In genomic region chr9:73595036-73595545, GRCh38 we compare ENCODE assay signal across 24 cellular contexts.
DNase-seq lines count a peak whose midpoint lies in the region; ATAC-seq and TF ChIP-seq lines count a peak whose summit lies in the region.
"Had no signal": no experiment of that assay in that cellular context is flagged by ENCODE, and none has a peak within 500 bp of the region (broad histone marks: within the 10 kb centered on the region; RNA-seq: fewer than 3 reads in every experiment).

No MANE protein-coding gene starts in this region.

- 0 out of 2 replicates have a peak overlapping the region, but pooled peaks have one; percentile 11 for H3K27ac Mint-ChIP-seq in GM23338
- H3K27ac Mint-ChIP-seq in neural progenitor cell = no peak overlapping the region
- H3K27ac Mint-ChIP-seq: CD14-positive monocyte; CD8-positive, alpha-beta memory T cell had no signal

- H3K36me3 ChIP-seq in GM23338 (ENCODE audit: insufficient read depth) (no peaks in the 10 kb centered on the region), neural progenitor cell (no peaks in the 10 kb centered on the region)
- H3K36me3 ChIP-seq: BE2C, MG63, SJCRH30 had no signal

- H3K27me3 ChIP-seq in GM23338 (ENCODE audit: insufficient read depth) = no peaks in the 10 kb centered on the region
- H3K27me3 ChIP-seq in neural progenitor cell = no peaks in the 10 kb centered on the region
- H3K27me3 ChIP-seq: BE2C, MG63 had no signal

- H3F3A ChIP-seq in GM23338 (replicated peaks; ENCODE audit: low read depth) (no peaks in the 10 kb centered on the region), neural progenitor cell (ENCODE audit: low read depth) (peaks cover 13% of the 10 kb centered on the region)

- H3K9me2 ChIP-seq in GM23338 (ENCODE audit: insufficient read depth) = no peaks in the 10 kb centered on the region

- H2AFZ ChIP-seq in GM23338 (no peak overlapping the region), neural progenitor cell (replicated peaks) (no peak overlapping the region)

- H3K4me3 ChIP-seq in GM23338 (no peak overlapping the region), neural progenitor cell (no peak overlapping the region)
- H3K4me3 ChIP-seq: MG63, SJCRH30 had no signal

- H4K20me1 ChIP-seq in GM23338 (replicated peaks; ENCODE audit: insufficient read depth) (no peaks in the 10 kb centered on the region), neural progenitor cell (ENCODE audit: low read depth) (no peaks in the 10 kb centered on the region)

- no peaks in the 10 kb centered on the region for H3K36me3 Mint-ChIP-seq in GM23338 (ENCODE audit: low read depth)
- no peaks in the 10 kb centered on the region for H3K36me3 Mint-ChIP-seq in neural progenitor cell
- H3K36me3 Mint-ChIP-seq: CD14-positive monocyte; CD8-positive, alpha-beta memory T cell had no signal

- DNase-seq in NCI-H1417 (lab: John Stamatoyannopoulos, UW) = peak; percentile 5 to 66 (median 9)
- DNase-seq in NCI-H1417 treated with DMSO at 0.1 percent for 48 hours (lab: John Stamatoyannopoulos, UW) = no peak
- no peak for DNase-seq in GM23338 (ENCODE audit: low spot score)
- DNase-seq in NCI-H69 (lab: John Stamatoyannopoulos, UW) = peak; percentile 58
- DNase-seq in neural progenitor cell (ENCODE audit: low spot score) = no peak
- DNase-seq in OCI-M1 (lab: John Stamatoyannopoulos, UW) = no peak
- DNase-seq: ACHN; BE2C; Calu3; CD8-positive, alpha-beta memory T cell; DMS79 treated with DMSO at 0.1 percent for 48 hours; GF-D8; IMR-90; KG1; MG63; NCI-H1436; NCI-H187; NCI-H524 treated with DMSO at 0.1 percent for 48 hours; PC-3; SJCRH30 had no signal

- ATAC-seq in GM23338 = no peak
- ATAC-seq in HG03378 (IDR thresholded peaks at IDR 0.05; ENCODE audit: unreplicated experiment) = no peak
- ATAC-seq: HCT116, PC-3 had no signal

- H3K79me2 ChIP-seq in GM23338 (replicated peaks; ENCODE audit: insufficient read depth) = no peaks in the 10 kb centered on the region
- H3K79me2 ChIP-seq in neural progenitor cell (ENCODE audit: low read depth) = no peaks in the 10 kb centered on the region

- H3K4me1 Mint-ChIP-seq in GM23338 = peaks cover 28% of the 10 kb centered on the region
- peaks cover 27% of the 10 kb centered on the region for H3K4me1 Mint-ChIP-seq in neural progenitor cell
- H3K4me1 Mint-ChIP-seq: CD14-positive monocyte; CD8-positive, alpha-beta memory T cell had no signal

- H3K4me2 ChIP-seq in GM23338 (peak overlapping the region; percentile 5; the same call in 1 of the 2 replicates), neural progenitor cell (peak overlapping the region; percentile 5)

- no peak for TF ChIP-seq CTCF in GM23338 (conservative IDR thresholded peaks at IDR 0.05; ENCODE audit: low read depth in 2 of 2)
- no peak for TF ChIP-seq CTCF in neural progenitor cell (IDR thresholded peaks at IDR 0.05)

- no peak overlapping the region for H3K9ac ChIP-seq in neural progenitor cell

- H3K27ac ChIP-seq in GM23338 (ENCODE audit: low read depth) (no peak overlapping the region), neural progenitor cell (no peak overlapping the region)
- H3K27ac ChIP-seq: 22Rv1, SJCRH30 had no signal

- H3K4me3 Mint-ChIP-seq in GM23338 = no peak overlapping the region
- no peak overlapping the region for H3K4me3 Mint-ChIP-seq in neural progenitor cell
- H3K4me3 Mint-ChIP-seq: CD14-positive monocyte; CD8-positive, alpha-beta memory T cell had no signal

- H3K4me1 ChIP-seq in GM23338 (ENCODE audit: insufficient read depth) = peaks cover 13% of the 10 kb centered on the region
- peaks cover 37% of the 10 kb centered on the region for H3K4me1 ChIP-seq in neural progenitor cell
- H3K4me1 ChIP-seq: BE2C, SJCRH30 had no signal

- no peaks in the 10 kb centered on the region for H3K9me3 Mint-ChIP-seq in GM23338
- no peaks in the 10 kb centered on the region for H3K9me3 Mint-ChIP-seq in neural progenitor cell

- H3K27me3 Mint-ChIP-seq in GM23338 (ENCODE audit: insufficient read depth, low read depth, poor library complexity) = peaks cover 1% of the 10 kb centered on the region
- no peaks in the 10 kb centered on the region for H3K27me3 Mint-ChIP-seq in neural progenitor cell (ENCODE audit: insufficient read depth, low read depth)
- H3K27me3 Mint-ChIP-seq: CD8-positive, alpha-beta memory T cell had no signal

- no peaks in the 10 kb centered on the region for H3K9me3 ChIP-seq in neural progenitor cell (ENCODE audit: low read depth)
- H3K9me3 ChIP-seq: BE2C, MG63, SJCRH30 had no signal

TF ChIP-seq in GM23338, 12 proteins besides CTCF, POLR2A, EP300 and RAD21 (continues in another document):
- no peak for TF ChIP-seq ETS1 (IDR thresholded peaks at IDR 0.05)
- no peak for TF ChIP-seq CREB1 (CRISPR knock-in tag; IDR thresholded peaks at IDR 0.05; ENCODE audit: low read depth)
- no peak for TF ChIP-seq ZNF114 (CRISPR knock-in tag; IDR thresholded peaks at IDR 0.05)
- TF ChIP-seq JUNB (IDR thresholded peaks at IDR 0.05; ENCODE audit: unreplicated experiment) = no peak
- no peak for TF ChIP-seq NANOG (IDR thresholded peaks at IDR 0.05; ENCODE audit: borderline replicate concordance)
- no peak for TF ChIP-seq STAT1 (IDR thresholded peaks at IDR 0.05; ENCODE audit: unreplicated experiment)
- TF ChIP-seq REST (IDR thresholded peaks at IDR 0.05; ENCODE audit: unreplicated experiment) = no peak
- no peak for TF ChIP-seq POLR2AphosphoS5 (IDR thresholded peaks at IDR 0.05; ENCODE audit: low read depth)
- no peak for TF ChIP-seq ZNF331 (CRISPR knock-in tag; IDR thresholded peaks at IDR 0.05; ENCODE audit: low read depth)
- no peak for TF ChIP-seq EZH2phosphoT487 (IDR thresholded peaks at IDR 0.05; ENCODE audit: unreplicated experiment)
- no peak for TF ChIP-seq EZH2 (IDR thresholded peaks at IDR 0.05; ENCODE audit: low read depth, unreplicated experiment)

Comparison
In these comparisons a context has a peak if more than half of its experiments do, and no peak if none do; other contexts are left out.
1. DNase-seq: peak in NCI-H1417 (3 of 3) and NCI-H69 (single experiment); none in NCI-H1417 treated with DMSO at 0.1 percent for 48 hours (single experiment), GM23338 (single experiment), neural progenitor cell (single experiment) and OCI-M1 (single experiment).